ENCODE assay signal across 18 cellular contexts in the genomic region with DNA sequence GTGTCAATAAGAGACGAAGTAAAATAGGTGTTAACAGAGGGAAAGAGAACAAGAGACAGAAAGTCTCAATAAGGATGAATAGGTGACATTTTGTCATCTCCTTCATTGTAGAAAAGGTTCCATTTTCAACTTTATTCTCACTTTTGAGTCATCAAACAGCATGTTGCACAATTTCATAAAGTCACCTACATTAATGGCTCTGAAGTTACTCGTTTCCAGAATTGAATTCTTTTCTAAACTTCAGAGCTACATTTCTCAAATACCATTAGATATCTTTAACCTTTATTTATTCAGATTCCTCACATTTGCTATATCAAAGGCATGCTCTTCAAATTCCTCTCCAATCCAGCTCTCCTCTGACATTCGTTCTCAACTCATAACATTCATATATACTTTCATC. TPM values are rescaled to one million over a fixed set of nuclear protein-coding genes. Genes with fewer than 3 reads are reported as not detected.
DNase-seq lines count a peak whose midpoint lies in the region; ATAC-seq and TF ChIP-seq lines count a peak whose summit lies in the region.
"Had no signal": no experiment of that assay in that cellular context is flagged by ENCODE, and none has a peak within 500 bp of the region (broad histone marks: within the 10 kb centered on the region; RNA-seq: fewer than 3 reads in every experiment).

No MANE protein-coding gene starts in this region.

- H4K20me1 ChIP-seq in PC-9 (ENCODE audit: insufficient read depth) = no peaks in the 10 kb centered on the region

- H3K23ac ChIP-seq in mesendoderm (ENCODE audit: low read length) = no peak overlapping the region

- H2BK15ac ChIP-seq in mesendoderm (replicated peaks; ENCODE audit: low read depth) = no peak overlapping the region

- no peaks in the 10 kb centered on the region for H3F3A ChIP-seq in PC-9 (ENCODE audit: insufficient read depth, low read depth)

- no peak overlapping the region for H3K4me2 ChIP-seq in PC-9
- no peak overlapping the region for H3K4me2 ChIP-seq in mesendoderm (ENCODE audit: low read length)

- no peak for ATAC-seq in HG03571 (IDR thresholded peaks at IDR 0.05; ENCODE audit: unreplicated experiment)
- ATAC-seq: SK-N-SH treated with all-trans-retinoic acid at 6 μM for 48 hours had no signal

- peak overlapping the region; percentile 33; the same call in 1 of the 2 replicates for H2AFZ ChIP-seq in PC-9

- H4K5ac ChIP-seq in mesendoderm (ENCODE audit: low read length) = no peak overlapping the region

- no peak overlapping the region for H3K4ac ChIP-seq in mesendoderm (ENCODE audit: low read depth, low read length)

- no peak overlapping the region for H3K56ac ChIP-seq in mesendoderm (ENCODE audit: low read length)

- no peaks in the 10 kb centered on the region for H3K36me3 ChIP-seq in PC-9 (ENCODE audit: low read depth)
- no peaks in the 10 kb centered on the region for H3K36me3 ChIP-seq in mesendoderm (ENCODE audit: control insufficient read depth, insufficient read depth, low read length)

- WGBS in mesendoderm (ENCODE audit: extremely low coverage, insufficient coverage, low lambda C conversion rate) = 100% methylated on average over 1 of the region's 3 CpGs

- no peak overlapping the region for H2BK5ac ChIP-seq in mesendoderm (ENCODE audit: low read length)

- DNase-seq in GM04504 (ENCODE audit: low read depth) (peak; percentile 4), PC-9 (no peak), fibroblast of pulmonary artery (ENCODE audit: low read depth) (peak; percentile 31), pons (ENCODE audit: low spot score) (no peak), coronary artery (ENCODE audit: low spot score) (no peak), mesendoderm (no peak)
- DNase-seq: DND-41, GDM1, KG1, NCI-H1417 treated with DMSO at 0.1 percent for 48 hours, NCI-H187 treated with DMSO at 0.1 percent for 48 hours, NCI-H226, NCI-H524, NCI-H82, SIG-M5 had no signal

- no peak overlapping the region for H3K4me3 ChIP-seq in PC-9
- no peak overlapping the region for H3K4me3 ChIP-seq in fibroblast of pulmonary artery (replicated peaks; ENCODE audit: low read depth, low read length)
- H3K4me3 ChIP-seq in coronary artery = no peak overlapping the region
- H3K4me3 ChIP-seq in mesendoderm (ENCODE audit: low read length) = no peak overlapping the region

- no peak overlapping the region for H2AK5ac ChIP-seq in mesendoderm (ENCODE audit: low read length)

- H3K9me3 ChIP-seq in PC-9 (ENCODE audit: insufficient read depth, low read depth) = no peaks in the 10 kb centered on the region

- no peaks in the 10 kb centered on the region for H3K4me1 ChIP-seq in PC-9 (replicated peaks; ENCODE audit: insufficient read depth)
- H3K4me1 ChIP-seq in mesendoderm (ENCODE audit: control insufficient read depth, low read depth, low read length) = no peaks in the 10 kb centered on the region

- H3K9ac ChIP-seq in mesendoderm (ENCODE audit: low read length) = no peak overlapping the region

- no peak overlapping the region for H2BK120ac ChIP-seq in mesendoderm (ENCODE audit: low read depth, low read length)

- intact Hi-C loops in PC-9 (cut with micrococcal nuclease; ENCODE audit: unreplicated experiment) = no loop called here

- no peak overlapping the region for H3K27ac ChIP-seq in PC-9
- H3K27ac ChIP-seq in coronary artery = no peak overlapping the region
- H3K27ac ChIP-seq in mesendoderm (ENCODE audit: low read depth, low read length) = no peak overlapping the region
- H3K27ac ChIP-seq: RWPE1 had no signal

- no TSS peak for BruUV-seq in PC-9 (replicated peaks; lab: Mats Ljungman, UMichigan)

- H3K79me2 ChIP-seq in PC-9 (ENCODE audit: low read depth) = no peaks in the 10 kb centered on the region
- H3K79me2 ChIP-seq in mesendoderm (ENCODE audit: control insufficient read depth, insufficient read depth, low read length) = no peaks in the 10 kb centered on the region

- H3K9me2 ChIP-seq in PC-9 (ENCODE audit: insufficient read depth) = 0 out of 2 replicates have a peak, but pooled peaks cover 4% of the 10 kb centered on the region

- H4K8ac ChIP-seq in mesendoderm (ENCODE audit: low read depth, low read length) = no peak overlapping the region

- POLR2A ChIA-PET in PC-9 (lab: Charles Lee; ENCODE audit: unreplicated experiment) = no interaction called here

- no peaks in the 10 kb centered on the region for H3K79me1 ChIP-seq in mesendoderm (ENCODE audit: low read length)

- CTCF ChIA-PET in PC-9 (lab: Charles Lee) = no interaction called here

- TF ChIP-seq CTCF in PC-9 (conservative IDR thresholded peaks at IDR 0.05) (no peak), fibroblast of pulmonary artery (IDR thresholded peaks at IDR 0.05; ENCODE audit: low read length, missing control alignments) (no peak), coronary artery (IDR thresholded peaks at IDR 0.05) (no peak)

- H3K18ac ChIP-seq in mesendoderm (ENCODE audit: low read length) = no peak overlapping the region

- H3K27me3 ChIP-seq in PC-9 (ENCODE audit: insufficient read depth, low read depth) (no peaks in the 10 kb centered on the region), mesendoderm (ENCODE audit: insufficient read depth, low read length, poor library complexity) (no peaks in the 10 kb centered on the region)

RNA-seq across cellular contexts. Expression of gene ADAMTS6, which starts 13.1 kb away (rescaled TPM):
- 1.4 and 2.1 TPM in 2 replicates for total RNA-seq in PC-9 (2021)
- polyA plus RNA-seq in mesendoderm (2013, experiment 1 of 2) = 0.45 TPM
- 0.41 TPM for polyA plus RNA-seq in mesendoderm (2013, experiment 2 of 2)

Comparison
In these comparisons a context has a peak if more than half of its experiments do, and no peak if none do; other contexts are left out.
1. DNase-seq: peak in GM04504 (single experiment) and fibroblast of pulmonary artery (single experiment); none in PC-9 (0 of 2), pons (single experiment), coronary artery (single experiment) and mesendoderm (single experiment).